2 cellular contexts compared by ENCODE assay signal in the genomic region with DNA sequence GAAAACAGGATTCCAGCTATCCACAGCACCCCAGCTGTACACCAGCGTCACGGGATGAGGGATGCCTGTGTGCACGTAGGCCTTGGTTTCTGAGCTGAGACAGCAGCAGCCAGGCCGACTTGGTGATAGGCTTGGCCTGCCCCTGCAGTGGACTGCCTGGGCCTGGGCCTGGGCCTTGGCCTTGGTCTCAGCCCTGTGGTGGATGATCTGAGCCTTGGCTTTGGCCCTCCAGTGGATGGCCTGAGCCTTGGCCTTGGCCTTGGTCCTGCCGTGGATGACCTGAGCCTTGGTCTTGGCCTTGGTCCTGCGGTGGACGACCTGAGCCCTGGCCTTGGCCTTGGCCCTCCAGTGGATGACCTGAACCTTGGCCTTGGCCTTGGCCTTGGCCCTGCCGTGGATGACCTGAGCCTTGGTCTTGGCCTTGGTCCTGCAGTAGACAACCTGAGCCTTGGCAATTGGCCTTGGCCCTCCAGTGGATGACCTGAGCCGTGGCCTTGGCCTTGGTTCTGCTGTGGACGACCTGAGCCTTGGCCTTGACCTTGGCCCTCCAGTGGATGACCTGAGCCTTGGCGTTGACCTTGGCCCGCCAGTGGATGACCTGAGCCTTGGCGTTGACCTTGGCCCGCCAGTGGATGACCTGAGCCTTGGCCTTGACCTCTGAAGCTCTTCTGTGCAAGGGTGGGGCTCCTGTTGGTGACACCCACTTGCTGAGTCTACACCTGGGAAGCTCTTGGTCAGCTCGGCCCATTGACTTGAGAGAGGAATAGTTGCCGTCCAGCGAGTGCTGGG.
A peak's percentile ranks its signal among the peaks of the same experiment; 100 is the strongest.
TF ChIP-seq lines count a peak whose summit lies in the region.

No MANE protein-coding gene starts in this region.

TF ChIP-seq in A549, 52 proteins besides CTCF, POLR2A, EP300 and RAD21 (continued from another document):
- TF ChIP-seq, protein P1, sequence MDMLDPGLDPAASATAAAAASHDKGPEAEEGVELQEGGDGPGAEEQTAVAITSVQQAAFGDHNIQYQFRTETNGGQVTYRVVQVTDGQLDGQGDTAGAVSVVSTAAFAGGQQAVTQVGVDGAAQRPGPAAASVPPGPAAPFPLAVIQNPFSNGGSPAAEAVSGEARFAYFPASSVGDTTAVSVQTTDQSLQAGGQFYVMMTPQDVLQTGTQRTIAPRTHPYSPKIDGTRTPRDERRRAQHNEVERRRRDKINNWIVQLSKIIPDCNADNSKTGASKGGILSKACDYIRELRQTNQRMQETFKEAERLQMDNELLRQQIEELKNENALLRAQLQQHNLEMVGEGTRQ (IDR thresholded peaks at IDR 0.05): no peak
- TF ChIP-seq ESRRA (IDR thresholded peaks at IDR 0.05; ENCODE audit: borderline replicate concordance, low read length) (no peak), MAZ (IDR thresholded peaks at IDR 0.05; ENCODE audit: borderline replicate concordance, low read depth, low read length) (no peak), CEBPB (IDR thresholded peaks at IDR 0.05) (no peak), RFX5 (IDR thresholded peaks at IDR 0.05) (no peak), ZNF302 (CRISPR knock-in tag; IDR thresholded peaks at IDR 0.05) (no peak), CHD2 (IDR thresholded peaks at IDR 0.05; ENCODE audit: low read length, partially characterized antibody) (no peak), FOSL2 (IDR thresholded peaks at IDR 0.05) (no peak), FOSL2 (CRISPR knock-in tag; IDR thresholded peaks at IDR 0.05) (no peak), NFE2L2 (conservative IDR thresholded peaks at IDR 0.05; ENCODE audit: low read length) (no peak), FOSB (CRISPR knock-in tag; IDR thresholded peaks at IDR 0.05) (no peak), PHF8 (IDR thresholded peaks at IDR 0.05; ENCODE audit: borderline replicate concordance, low read depth) (no peak)
- TF ChIP-seq, protein P2, sequence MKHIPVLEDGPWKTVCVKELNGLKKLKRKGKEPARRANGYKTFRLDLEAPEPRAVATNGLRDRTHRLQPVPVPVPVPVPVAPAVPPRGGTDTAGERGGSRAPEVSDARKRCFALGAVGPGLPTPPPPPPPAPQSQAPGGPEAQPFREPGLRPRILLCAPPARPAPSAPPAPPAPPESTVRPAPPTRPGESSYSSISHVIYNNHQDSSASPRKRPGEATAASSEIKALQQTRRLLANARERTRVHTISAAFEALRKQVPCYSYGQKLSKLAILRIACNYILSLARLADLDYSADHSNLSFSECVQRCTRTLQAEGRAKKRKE (CRISPR knock-in tag; IDR thresholded peaks at IDR 0.05; ENCODE audit: low read depth): no peak
TF ChIP-seq in A549: peak in this region for 0.

TF ChIP-seq in HepG2, 621 proteins besides CTCF, POLR2A, EP300 and RAD21 (continued from another document and continues in another):
- TF ChIP-seq EED (CRISPR knock-in tag; IDR thresholded peaks at IDR 0.05) (no peak; the same call in 1 of the 2 replicates), POGZ (CRISPR knock-in tag; IDR thresholded peaks at IDR 0.05) (peak; percentile 72; the same call in 1 of the 2 replicates), ZNF670 (CRISPR knock-in tag; IDR thresholded peaks at IDR 0.05; ENCODE audit: borderline replicate concordance) (0 out of 2 replicates have a peak, but pooled peaks have one; percentile 39), NCOR1 (IDR thresholded peaks at IDR 0.05; ENCODE audit: borderline replicate concordance, low read length) (peak; percentile 92; the same call in 1 of the 2 replicates), GZF1 (CRISPR knock-in tag; IDR thresholded peaks at IDR 0.05) (no peak), KAT2B (IDR thresholded peaks at IDR 0.05; ENCODE audit: borderline replicate concordance, low read depth, low read length) (no peak), PHF8 (CRISPR knock-in tag; IDR thresholded peaks at IDR 0.05) (no peak), ZNF891 (CRISPR knock-in tag; IDR thresholded peaks at IDR 0.05) (no peak), ZNF432 (CRISPR knock-in tag; IDR thresholded peaks at IDR 0.05; ENCODE audit: borderline replicate concordance) (no peak), NCOA5 (CRISPR knock-in tag; IDR thresholded peaks at IDR 0.05) (no peak), SP140L (CRISPR knock-in tag; IDR thresholded peaks at IDR 0.05; ENCODE audit: borderline replicate concordance) (no peak), ZNF556 (CRISPR knock-in tag; IDR thresholded peaks at IDR 0.05; ENCODE audit: borderline replicate concordance) (no peak), SP2 (CRISPR knock-in tag; IDR thresholded peaks at IDR 0.05) (no peak), AGO2 (optimal IDR thresholded peaks at IDR 0.05; ENCODE audit: low read depth, low read length) (peak; percentile 23)
- TF ChIP-seq, protein P3, sequence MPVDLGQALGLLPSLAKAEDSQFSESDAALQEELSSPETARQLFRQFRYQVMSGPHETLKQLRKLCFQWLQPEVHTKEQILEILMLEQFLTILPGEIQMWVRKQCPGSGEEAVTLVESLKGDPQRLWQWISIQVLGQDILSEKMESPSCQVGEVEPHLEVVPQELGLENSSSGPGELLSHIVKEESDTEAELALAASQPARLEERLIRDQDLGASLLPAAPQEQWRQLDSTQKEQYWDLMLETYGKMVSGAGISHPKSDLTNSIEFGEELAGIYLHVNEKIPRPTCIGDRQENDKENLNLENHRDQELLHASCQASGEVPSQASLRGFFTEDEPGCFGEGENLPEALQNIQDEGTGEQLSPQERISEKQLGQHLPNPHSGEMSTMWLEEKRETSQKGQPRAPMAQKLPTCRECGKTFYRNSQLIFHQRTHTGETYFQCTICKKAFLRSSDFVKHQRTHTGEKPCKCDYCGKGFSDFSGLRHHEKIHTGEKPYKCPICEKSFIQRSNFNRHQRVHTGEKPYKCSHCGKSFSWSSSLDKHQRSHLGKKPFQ (CRISPR knock-in tag; IDR thresholded peaks at IDR 0.05; ENCODE audit: insufficient replicate concordance): no peak
- TF ChIP-seq, protein P4, sequence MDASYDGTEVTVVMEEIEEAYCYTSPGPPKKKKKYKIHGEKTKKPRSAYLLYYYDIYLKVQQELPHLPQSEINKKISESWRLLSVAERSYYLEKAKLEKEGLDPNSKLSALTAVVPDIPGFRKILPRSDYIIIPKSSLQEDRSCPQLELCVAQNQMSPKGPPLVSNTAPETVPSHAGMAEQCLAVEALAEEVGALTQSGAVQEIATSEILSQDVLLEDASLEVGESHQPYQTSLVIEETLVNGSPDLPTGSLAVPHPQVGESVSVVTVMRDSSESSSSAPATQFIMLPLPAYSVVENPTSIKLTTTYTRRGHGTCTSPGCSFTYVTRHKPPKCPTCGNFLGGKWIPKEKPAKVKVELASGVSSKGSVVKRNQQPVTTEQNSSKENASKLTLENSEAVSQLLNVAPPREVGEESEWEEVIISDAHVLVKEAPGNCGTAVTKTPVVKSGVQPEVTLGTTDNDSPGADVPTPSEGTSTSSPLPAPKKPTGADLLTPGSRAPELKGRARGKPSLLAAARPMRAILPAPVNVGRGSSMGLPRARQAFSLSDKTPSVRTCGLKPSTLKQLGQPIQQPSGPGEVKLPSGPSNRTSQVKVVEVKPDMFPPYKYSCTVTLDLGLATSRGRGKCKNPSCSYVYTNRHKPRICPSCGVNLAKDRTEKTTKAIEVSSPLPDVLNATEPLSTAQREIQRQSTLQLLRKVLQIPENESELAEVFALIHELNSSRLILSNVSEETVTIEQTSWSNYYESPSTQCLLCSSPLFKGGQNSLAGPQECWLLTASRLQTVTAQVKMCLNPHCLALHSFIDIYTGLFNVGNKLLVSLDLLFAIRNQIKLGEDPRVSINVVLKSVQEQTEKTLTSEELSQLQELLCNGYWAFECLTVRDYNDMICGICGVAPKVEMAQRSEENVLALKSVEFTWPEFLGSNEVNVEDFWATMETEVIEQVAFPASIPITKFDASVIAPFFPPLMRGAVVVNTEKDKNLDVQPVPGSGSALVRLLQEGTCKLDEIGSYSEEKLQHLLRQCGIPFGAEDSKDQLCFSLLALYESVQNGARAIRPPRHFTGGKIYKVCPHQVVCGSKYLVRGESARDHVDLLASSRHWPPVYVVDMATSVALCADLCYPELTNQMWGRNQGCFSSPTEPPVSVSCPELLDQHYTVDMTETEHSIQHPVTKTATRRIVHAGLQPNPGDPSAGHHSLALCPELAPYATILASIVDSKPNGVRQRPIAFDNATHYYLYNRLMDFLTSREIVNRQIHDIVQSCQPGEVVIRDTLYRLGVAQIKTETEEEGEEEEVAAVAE (CRISPR knock-in tag; IDR thresholded peaks at IDR 0.05; ENCODE audit: borderline replicate concordance): no peak
- TF ChIP-seq, protein P5, sequence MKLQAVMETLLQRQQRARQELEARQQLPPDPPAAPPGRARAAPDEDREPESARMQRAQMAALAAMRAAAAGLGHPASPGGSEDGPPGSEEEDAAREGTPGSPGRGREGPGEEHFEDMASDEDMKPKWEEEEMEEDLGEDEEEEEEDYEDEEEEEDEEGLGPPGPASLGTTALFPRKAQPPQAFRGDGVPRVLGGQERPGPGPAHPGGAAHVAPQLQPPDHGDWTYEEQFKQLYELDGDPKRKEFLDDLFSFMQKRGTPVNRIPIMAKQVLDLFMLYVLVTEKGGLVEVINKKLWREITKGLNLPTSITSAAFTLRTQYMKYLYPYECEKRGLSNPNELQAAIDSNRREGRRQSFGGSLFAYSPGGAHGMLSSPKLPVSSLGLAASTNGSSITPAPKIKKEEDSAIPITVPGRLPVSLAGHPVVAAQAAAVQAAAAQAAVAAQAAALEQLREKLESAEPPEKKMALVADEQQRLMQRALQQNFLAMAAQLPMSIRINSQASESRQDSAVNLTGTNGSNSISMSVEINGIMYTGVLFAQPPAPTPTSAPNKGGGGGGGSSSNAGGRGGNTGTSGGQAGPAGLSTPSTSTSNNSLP (IDR thresholded peaks at IDR 0.05; ENCODE audit: low read depth, low read length): no peak
- TF ChIP-seq, protein P6, sequence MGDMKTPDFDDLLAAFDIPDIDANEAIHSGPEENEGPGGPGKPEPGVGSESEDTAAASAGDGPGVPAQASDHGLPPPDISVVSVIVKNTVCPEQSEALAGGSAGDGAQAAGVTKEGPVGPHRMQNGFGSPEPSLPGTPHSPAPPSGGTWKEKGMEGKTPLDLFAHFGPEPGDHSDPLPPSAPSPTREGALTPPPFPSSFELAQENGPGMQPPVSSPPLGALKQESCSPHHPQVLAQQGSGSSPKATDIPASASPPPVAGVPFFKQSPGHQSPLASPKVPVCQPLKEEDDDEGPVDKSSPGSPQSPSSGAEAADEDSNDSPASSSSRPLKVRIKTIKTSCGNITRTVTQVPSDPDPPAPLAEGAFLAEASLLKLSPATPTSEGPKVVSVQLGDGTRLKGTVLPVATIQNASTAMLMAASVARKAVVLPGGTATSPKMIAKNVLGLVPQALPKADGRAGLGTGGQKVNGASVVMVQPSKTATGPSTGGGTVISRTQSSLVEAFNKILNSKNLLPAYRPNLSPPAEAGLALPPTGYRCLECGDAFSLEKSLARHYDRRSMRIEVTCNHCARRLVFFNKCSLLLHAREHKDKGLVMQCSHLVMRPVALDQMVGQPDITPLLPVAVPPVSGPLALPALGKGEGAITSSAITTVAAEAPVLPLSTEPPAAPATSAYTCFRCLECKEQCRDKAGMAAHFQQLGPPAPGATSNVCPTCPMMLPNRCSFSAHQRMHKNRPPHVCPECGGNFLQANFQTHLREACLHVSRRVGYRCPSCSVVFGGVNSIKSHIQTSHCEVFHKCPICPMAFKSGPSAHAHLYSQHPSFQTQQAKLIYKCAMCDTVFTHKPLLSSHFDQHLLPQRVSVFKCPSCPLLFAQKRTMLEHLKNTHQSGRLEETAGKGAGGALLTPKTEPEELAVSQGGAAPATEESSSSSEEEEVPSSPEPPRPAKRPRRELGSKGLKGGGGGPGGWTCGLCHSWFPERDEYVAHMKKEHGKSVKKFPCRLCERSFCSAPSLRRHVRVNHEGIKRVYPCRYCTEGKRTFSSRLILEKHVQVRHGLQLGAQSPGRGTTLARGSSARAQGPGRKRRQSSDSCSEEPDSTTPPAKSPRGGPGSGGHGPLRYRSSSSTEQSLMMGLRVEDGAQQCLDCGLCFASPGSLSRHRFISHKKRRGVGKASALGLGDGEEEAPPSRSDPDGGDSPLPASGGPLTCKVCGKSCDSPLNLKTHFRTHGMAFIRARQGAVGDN (CRISPR knock-in tag; IDR thresholded peaks at IDR 0.05): peak; percentile 32; the same call in 1 of the 2 replicates
- TF ChIP-seq, protein P7, sequence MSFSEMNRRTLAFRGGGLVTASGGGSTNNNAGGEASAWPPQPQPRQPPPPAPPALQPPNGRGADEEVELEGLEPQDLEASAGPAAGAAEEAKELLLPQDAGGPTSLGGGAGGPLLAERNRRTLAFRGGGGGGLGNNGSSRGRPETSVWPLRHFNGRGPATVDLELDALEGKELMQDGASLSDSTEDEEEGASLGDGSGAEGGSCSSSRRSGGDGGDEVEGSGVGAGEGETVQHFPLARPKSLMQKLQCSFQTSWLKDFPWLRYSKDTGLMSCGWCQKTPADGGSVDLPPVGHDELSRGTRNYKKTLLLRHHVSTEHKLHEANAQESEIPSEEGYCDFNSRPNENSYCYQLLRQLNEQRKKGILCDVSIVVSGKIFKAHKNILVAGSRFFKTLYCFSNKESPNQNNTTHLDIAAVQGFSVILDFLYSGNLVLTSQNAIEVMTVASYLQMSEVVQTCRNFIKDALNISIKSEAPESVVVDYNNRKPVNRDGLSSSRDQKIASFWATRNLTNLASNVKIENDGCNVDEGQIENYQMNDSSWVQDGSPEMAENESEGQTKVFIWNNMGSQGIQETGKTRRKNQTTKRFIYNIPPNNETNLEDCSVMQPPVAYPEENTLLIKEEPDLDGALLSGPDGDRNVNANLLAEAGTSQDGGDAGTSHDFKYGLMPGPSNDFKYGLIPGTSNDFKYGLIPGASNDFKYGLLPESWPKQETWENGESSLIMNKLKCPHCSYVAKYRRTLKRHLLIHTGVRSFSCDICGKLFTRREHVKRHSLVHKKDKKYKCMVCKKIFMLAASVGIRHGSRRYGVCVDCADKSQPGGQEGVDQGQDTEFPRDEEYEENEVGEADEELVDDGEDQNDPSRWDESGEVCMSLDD (CRISPR knock-in tag; IDR thresholded peaks at IDR 0.05; ENCODE audit: borderline replicate concordance): no peak
- TF ChIP-seq, protein P8, sequence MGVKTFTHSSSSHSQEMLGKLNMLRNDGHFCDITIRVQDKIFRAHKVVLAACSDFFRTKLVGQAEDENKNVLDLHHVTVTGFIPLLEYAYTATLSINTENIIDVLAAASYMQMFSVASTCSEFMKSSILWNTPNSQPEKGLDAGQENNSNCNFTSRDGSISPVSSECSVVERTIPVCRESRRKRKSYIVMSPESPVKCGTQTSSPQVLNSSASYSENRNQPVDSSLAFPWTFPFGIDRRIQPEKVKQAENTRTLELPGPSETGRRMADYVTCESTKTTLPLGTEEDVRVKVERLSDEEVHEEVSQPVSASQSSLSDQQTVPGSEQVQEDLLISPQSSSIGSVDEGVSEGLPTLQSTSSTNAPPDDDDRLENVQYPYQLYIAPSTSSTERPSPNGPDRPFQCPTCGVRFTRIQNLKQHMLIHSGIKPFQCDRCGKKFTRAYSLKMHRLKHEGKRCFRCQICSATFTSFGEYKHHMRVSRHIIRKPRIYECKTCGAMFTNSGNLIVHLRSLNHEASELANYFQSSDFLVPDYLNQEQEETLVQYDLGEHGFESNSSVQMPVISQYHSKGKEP (CRISPR knock-in tag; IDR thresholded peaks at IDR 0.05): no peak
- TF ChIP-seq, protein P9, sequence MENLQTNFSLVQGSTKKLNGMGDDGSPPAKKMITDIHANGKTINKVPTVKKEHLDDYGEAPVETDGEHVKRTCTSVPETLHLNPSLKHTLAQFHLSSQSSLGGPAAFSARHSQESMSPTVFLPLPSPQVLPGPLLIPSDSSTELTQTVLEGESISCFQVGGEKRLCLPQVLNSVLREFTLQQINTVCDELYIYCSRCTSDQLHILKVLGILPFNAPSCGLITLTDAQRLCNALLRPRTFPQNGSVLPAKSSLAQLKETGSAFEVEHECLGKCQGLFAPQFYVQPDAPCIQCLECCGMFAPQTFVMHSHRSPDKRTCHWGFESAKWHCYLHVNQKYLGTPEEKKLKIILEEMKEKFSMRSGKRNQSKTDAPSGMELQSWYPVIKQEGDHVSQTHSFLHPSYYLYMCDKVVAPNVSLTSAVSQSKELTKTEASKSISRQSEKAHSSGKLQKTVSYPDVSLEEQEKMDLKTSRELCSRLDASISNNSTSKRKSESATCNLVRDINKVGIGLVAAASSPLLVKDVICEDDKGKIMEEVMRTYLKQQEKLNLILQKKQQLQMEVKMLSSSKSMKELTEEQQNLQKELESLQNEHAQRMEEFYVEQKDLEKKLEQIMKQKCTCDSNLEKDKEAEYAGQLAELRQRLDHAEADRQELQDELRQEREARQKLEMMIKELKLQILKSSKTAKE (CRISPR knock-in tag; IDR thresholded peaks at IDR 0.05; ENCODE audit: borderline replicate concordance): peak; percentile 42; the same call in 1 of the 2 replicates
